2 cellular contexts compared by ENCODE assay signal in the genomic region with DNA sequence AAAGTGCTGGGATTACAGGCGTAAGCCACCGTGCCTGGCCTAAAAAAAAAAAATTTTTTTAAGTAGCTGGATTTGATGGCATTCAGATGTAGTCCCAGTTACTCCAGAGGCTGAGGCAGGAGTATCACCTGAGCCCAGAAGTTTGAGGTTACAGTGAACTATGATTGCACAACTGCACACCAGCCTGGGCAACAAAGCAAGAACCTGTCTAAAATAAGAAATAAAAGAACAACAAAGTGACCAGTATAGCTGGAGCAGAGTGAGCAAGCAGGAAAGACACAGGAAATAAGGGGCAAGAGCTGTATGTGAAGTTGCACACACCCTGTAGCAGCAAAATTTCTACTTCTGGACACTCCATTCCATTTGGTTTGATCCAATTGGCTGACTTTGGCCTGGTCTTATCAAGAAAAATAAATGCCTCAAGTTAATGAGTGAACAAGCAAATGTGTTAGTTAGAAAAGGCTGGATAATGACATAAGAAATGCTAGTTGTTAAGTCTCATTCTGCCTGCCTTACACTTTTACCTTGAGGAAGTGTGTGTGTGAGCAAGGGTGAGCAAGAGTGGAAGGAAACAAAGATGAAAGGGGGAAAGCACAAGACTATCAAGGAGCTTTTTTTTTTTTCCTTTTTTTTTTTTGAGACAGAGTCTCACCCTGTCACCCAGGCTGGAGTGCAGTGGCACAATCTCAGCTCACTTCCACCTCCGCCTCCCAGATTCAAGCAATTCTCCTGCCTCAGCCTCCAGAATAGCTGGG.
TF ChIP-seq lines count a peak whose summit lies in the region.

No MANE protein-coding gene starts in this region.

TF ChIP-seq in K562, 482 proteins besides CTCF, POLR2A, EP300 and RAD21:
- TF ChIP-seq, protein P1, sequence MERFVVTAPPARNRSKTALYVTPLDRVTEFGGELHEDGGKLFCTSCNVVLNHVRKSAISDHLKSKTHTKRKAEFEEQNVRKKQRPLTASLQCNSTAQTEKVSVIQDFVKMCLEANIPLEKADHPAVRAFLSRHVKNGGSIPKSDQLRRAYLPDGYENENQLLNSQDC (CRISPR knock-in tag; IDR thresholded peaks at IDR 0.05): no peak
- TF ChIP-seq, protein P2, sequence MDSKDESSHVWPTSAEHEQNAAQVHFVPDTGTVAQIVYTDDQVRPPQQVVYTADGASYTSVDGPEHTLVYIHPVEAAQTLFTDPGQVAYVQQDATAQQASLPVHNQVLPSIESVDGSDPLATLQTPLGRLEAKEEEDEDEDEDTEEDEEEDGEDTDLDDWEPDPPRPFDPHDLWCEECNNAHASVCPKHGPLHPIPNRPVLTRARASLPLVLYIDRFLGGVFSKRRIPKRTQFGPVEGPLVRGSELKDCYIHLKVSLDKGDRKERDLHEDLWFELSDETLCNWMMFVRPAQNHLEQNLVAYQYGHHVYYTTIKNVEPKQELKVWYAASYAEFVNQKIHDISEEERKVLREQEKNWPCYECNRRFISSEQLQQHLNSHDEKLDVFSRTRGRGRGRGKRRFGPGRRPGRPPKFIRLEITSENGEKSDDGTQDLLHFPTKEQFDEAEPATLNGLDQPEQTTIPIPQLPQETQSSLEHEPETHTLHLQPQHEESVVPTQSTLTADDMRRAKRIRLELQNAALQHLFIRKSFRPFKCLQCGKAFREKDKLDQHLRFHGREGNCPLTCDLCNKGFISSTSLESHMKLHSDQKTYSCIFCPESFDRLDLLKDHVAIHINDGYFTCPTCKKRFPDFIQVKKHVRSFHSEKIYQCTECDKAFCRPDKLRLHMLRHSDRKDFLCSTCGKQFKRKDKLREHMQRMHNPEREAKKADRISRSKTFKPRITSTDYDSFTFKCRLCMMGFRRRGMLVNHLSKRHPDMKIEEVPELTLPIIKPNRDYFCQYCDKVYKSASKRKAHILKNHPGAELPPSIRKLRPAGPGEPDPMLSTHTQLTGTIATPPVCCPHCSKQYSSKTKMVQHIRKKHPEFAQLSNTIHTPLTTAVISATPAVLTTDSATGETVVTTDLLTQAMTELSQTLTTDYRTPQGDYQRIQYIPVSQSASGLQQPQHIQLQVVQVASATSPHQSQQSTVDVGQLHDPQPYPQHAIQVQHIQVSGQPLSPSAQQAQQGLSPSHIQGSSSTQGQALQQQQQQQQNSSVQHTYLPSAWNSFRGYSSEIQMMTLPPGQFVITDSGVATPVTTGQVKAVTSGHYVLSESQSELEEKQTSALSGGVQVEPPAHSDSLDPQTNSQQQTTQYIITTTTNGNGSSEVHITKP (IDR thresholded peaks at IDR 0.05; ENCODE audit: partially characterized antibody): peak; percentile 75
- TF ChIP-seq, protein P3, sequence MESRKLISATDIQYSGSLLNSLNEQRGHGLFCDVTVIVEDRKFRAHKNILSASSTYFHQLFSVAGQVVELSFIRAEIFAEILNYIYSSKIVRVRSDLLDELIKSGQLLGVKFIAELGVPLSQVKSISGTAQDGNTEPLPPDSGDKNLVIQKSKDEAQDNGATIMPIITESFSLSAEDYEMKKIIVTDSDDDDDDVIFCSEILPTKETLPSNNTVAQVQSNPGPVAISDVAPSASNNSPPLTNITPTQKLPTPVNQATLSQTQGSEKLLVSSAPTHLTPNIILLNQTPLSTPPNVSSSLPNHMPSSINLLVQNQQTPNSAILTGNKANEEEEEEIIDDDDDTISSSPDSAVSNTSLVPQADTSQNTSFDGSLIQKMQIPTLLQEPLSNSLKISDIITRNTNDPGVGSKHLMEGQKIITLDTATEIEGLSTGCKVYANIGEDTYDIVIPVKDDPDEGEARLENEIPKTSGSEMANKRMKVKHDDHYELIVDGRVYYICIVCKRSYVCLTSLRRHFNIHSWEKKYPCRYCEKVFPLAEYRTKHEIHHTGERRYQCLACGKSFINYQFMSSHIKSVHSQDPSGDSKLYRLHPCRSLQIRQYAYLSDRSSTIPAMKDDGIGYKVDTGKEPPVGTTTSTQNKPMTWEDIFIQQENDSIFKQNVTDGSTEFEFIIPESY (CRISPR knock-in tag; IDR thresholded peaks at IDR 0.05): peak; percentile 50; the same call in 1 of the 2 replicates
- TF ChIP-seq CEBPB (tag; IDR thresholded peaks at IDR 0.05): peak; percentile 93
- no peak for TF ChIP-seq GABPB1 (CRISPR knock-in tag; IDR thresholded peaks at IDR 0.05)
- TF ChIP-seq, protein P4, sequence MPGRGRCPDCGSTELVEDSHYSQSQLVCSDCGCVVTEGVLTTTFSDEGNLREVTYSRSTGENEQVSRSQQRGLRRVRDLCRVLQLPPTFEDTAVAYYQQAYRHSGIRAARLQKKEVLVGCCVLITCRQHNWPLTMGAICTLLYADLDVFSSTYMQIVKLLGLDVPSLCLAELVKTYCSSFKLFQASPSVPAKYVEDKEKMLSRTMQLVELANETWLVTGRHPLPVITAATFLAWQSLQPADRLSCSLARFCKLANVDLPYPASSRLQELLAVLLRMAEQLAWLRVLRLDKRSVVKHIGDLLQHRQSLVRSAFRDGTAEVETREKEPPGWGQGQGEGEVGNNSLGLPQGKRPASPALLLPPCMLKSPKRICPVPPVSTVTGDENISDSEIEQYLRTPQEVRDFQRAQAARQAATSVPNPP (IDR thresholded peaks at IDR 0.05; ENCODE audit: borderline replicate concordance, insufficient read depth, insufficient read length): no peak
- TF ChIP-seq, protein P5, sequence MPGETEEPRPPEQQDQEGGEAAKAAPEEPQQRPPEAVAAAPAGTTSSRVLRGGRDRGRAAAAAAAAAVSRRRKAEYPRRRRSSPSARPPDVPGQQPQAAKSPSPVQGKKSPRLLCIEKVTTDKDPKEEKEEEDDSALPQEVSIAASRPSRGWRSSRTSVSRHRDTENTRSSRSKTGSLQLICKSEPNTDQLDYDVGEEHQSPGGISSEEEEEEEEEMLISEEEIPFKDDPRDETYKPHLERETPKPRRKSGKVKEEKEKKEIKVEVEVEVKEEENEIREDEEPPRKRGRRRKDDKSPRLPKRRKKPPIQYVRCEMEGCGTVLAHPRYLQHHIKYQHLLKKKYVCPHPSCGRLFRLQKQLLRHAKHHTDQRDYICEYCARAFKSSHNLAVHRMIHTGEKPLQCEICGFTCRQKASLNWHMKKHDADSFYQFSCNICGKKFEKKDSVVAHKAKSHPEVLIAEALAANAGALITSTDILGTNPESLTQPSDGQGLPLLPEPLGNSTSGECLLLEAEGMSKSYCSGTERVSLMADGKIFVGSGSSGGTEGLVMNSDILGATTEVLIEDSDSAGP (CRISPR knock-in tag; IDR thresholded peaks at IDR 0.05): no peak
- TF ChIP-seq ERF (CRISPR knock-in tag; IDR thresholded peaks at IDR 0.05): no peak
- peak; percentile 69 for TF ChIP-seq CEBPG (CRISPR knock-in tag; IDR thresholded peaks at IDR 0.05)
- peak; percentile 61 to 72 for TF ChIP-seq CEBPG (tag; conservative IDR thresholded peaks at IDR 0.05 in 1 of 2, IDR thresholded peaks at IDR 0.05 in 1 of 2)

TF ChIP-seq in GM23338, 12 proteins besides CTCF, POLR2A, EP300 and RAD21:
- TF ChIP-seq CREB1 (CRISPR knock-in tag; IDR thresholded peaks at IDR 0.05; ENCODE audit: low read depth) (no peak), ZNF114 (CRISPR knock-in tag; IDR thresholded peaks at IDR 0.05) (no peak), JUNB (IDR thresholded peaks at IDR 0.05; ENCODE audit: unreplicated experiment) (no peak), ZNF331 (CRISPR knock-in tag; IDR thresholded peaks at IDR 0.05; ENCODE audit: low read depth) (no peak), STAT1 (IDR thresholded peaks at IDR 0.05; ENCODE audit: unreplicated experiment) (no peak), EZH2phosphoT487 (IDR thresholded peaks at IDR 0.05; ENCODE audit: unreplicated experiment) (no peak), EZH2 (IDR thresholded peaks at IDR 0.05; ENCODE audit: low read depth, unreplicated experiment) (no peak), POLR2AphosphoS5 (IDR thresholded peaks at IDR 0.05; ENCODE audit: low read depth) (no peak), NANOG (IDR thresholded peaks at IDR 0.05; ENCODE audit: borderline replicate concordance) (no peak)
- TF ChIP-seq, protein P6, sequence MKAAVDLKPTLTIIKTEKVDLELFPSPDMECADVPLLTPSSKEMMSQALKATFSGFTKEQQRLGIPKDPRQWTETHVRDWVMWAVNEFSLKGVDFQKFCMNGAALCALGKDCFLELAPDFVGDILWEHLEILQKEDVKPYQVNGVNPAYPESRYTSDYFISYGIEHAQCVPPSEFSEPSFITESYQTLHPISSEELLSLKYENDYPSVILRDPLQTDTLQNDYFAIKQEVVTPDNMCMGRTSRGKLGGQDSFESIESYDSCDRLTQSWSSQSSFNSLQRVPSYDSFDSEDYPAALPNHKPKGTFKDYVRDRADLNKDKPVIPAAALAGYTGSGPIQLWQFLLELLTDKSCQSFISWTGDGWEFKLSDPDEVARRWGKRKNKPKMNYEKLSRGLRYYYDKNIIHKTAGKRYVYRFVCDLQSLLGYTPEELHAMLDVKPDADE (IDR thresholded peaks at IDR 0.05): no peak
- TF ChIP-seq, protein P7, sequence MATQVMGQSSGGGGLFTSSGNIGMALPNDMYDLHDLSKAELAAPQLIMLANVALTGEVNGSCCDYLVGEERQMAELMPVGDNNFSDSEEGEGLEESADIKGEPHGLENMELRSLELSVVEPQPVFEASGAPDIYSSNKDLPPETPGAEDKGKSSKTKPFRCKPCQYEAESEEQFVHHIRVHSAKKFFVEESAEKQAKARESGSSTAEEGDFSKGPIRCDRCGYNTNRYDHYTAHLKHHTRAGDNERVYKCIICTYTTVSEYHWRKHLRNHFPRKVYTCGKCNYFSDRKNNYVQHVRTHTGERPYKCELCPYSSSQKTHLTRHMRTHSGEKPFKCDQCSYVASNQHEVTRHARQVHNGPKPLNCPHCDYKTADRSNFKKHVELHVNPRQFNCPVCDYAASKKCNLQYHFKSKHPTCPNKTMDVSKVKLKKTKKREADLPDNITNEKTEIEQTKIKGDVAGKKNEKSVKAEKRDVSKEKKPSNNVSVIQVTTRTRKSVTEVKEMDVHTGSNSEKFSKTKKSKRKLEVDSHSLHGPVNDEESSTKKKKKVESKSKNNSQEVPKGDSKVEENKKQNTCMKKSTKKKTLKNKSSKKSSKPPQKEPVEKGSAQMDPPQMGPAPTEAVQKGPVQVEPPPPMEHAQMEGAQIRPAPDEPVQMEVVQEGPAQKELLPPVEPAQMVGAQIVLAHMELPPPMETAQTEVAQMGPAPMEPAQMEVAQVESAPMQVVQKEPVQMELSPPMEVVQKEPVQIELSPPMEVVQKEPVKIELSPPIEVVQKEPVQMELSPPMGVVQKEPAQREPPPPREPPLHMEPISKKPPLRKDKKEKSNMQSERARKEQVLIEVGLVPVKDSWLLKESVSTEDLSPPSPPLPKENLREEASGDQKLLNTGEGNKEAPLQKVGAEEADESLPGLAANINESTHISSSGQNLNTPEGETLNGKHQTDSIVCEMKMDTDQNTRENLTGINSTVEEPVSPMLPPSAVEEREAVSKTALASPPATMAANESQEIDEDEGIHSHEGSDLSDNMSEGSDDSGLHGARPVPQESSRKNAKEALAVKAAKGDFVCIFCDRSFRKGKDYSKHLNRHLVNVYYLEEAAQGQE (IDR thresholded peaks at IDR 0.05; ENCODE audit: unreplicated experiment): no peak
- TF ChIP-seq, protein P8, sequence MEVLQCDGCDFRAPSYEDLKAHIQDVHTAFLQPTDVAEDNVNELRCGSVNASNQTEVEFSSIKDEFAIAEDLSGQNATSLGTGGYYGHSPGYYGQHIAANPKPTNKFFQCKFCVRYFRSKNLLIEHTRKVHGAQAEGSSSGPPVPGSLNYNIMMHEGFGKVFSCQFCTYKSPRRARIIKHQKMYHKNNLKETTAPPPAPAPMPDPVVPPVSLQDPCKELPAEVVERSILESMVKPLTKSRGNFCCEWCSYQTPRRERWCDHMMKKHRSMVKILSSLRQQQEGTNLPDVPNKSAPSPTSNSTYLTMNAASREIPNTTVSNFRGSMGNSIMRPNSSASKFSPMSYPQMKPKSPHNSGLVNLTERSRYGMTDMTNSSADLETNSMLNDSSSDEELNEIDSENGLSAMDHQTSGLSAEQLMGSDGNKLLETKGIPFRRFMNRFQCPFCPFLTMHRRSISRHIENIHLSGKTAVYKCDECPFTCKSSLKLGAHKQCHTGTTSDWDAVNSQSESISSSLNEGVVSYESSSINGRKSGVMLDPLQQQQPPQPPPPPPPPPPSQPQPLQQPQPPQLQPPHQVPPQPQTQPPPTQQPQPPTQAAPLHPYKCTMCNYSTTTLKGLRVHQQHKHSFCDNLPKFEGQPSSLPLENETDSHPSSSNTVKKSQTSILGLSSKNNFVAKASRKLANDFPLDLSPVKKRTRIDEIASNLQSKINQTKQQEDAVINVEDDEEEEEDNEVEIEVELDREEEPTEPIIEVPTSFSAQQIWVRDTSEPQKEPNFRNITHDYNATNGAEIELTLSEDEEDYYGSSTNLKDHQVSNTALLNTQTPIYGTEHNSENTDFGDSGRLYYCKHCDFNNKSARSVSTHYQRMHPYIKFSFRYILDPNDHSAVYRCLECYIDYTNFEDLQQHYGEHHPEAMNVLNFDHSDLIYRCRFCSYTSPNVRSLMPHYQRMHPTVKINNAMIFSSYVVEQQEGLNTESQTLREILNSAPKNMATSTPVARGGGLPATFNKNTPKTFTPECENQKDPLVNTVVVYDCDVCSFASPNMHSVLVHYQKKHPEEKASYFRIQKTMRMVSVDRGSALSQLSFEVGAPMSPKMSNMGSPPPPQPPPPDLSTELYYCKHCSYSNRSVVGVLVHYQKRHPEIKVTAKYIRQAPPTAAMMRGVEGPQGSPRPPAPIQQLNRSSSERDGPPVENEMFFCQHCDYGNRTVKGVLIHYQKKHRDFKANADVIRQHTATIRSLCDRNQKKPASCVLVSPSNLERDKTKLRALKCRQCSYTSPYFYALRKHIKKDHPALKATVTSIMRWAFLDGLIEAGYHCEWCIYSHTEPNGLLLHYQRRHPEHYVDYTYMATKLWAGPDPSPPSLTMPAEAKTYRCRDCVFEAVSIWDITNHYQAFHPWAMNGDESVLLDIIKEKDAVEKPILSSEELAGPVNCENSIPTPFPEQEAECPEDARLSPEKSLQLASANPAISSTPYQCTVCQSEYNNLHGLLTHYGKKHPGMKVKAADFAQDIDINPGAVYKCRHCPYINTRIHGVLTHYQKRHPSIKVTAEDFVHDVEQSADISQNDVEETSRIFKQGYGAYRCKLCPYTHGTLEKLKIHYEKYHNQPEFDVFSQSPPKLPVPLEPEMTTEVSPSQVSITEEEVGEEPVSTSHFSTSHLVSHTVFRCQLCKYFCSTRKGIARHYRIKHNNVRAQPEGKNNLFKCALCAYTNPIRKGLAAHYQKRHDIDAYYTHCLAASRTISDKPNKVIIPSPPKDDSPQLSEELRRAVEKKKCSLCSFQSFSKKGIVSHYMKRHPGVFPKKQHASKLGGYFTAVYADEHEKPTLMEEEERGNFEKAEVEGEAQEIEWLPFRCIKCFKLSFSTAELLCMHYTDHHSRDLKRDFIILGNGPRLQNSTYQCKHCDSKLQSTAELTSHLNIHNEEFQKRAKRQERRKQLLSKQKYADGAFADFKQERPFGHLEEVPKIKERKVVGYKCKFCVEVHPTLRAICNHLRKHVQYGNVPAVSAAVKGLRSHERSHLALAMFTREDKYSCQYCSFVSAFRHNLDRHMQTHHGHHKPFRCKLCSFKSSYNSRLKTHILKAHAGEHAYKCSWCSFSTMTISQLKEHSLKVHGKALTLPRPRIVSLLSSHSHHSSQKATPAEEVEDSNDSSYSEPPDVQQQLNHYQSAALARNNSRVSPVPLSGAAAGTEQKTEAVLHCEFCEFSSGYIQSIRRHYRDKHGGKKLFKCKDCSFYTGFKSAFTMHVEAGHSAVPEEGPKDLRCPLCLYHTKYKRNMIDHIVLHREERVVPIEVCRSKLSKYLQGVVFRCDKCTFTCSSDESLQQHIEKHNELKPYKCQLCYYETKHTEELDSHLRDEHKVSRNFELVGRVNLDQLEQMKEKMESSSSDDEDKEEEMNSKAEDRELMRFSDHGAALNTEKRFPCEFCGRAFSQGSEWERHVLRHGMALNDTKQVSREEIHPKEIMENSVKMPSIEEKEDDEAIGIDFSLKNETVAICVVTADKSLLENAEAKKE (CRISPR knock-in tag; IDR thresholded peaks at IDR 0.05): no peak
